ENCODE assay signal across 10 cellular contexts in genomic region chr5:131357739-131358561, GRCh38.
DNase-seq lines count a peak whose midpoint lies in the region; ATAC-seq and TF ChIP-seq lines count a peak whose summit lies in the region.
"Had no signal": no experiment of that assay in that cellular context is flagged by ENCODE, and none has a peak within 500 bp of the region (broad histone marks: within the 10 kb centered on the region; RNA-seq: fewer than 3 reads in every experiment).

No MANE protein-coding gene starts in this region.

- H3K9me3 Mint-ChIP-seq in central memory CD8-positive, alpha-beta T cell: no peaks in the 10 kb centered on the region

- 71 to 73% methylated on average over 5 of the region's 5 CpGs for WGBS in lower leg skin, 2 donors

- H3K27me3 Mint-ChIP-seq in central memory CD8-positive, alpha-beta T cell: no peaks in the 10 kb centered on the region

- peaks cover 58% of the 10 kb centered on the region for H3K4me1 Mint-ChIP-seq in central memory CD8-positive, alpha-beta T cell

- peak; percentile 60 for ATAC-seq in GM21576 (IDR thresholded peaks at IDR 0.05; ENCODE audit: unreplicated experiment)
- ATAC-seq in central memory CD8-positive, alpha-beta T cell (replicated peaks; ENCODE audit: extremely low read depth, poor library complexity, severe bottlenecking): peak; percentile 78
- ATAC-seq in GM19324 (IDR thresholded peaks at IDR 0.05; ENCODE audit: low FRiP score, unreplicated experiment): no peak

- H3K4me3 ChIP-seq in lower leg skin (ENCODE audit: low read depth, poor library complexity, severe bottlenecking) (no peak overlapping the region), SJCRH30 (no peak overlapping the region)
- H3K4me3 ChIP-seq: thoracic aorta had no signal

- H3K4me3 Mint-ChIP-seq in central memory CD8-positive, alpha-beta T cell: peak overlapping the region; percentile 28

- peaks cover 8% of the 10 kb centered on the region; the same call in 1 of the 2 replicates for H3K36me3 ChIP-seq in SJCRH30

- peaks cover 39% of the 10 kb centered on the region for H3K36me3 Mint-ChIP-seq in central memory CD8-positive, alpha-beta T cell (ENCODE audit: insufficient read depth)

- peak; percentile 53 for DNase-seq in CD1c-positive myeloid dendritic cell (ENCODE audit: extremely low spot score)
- peak; percentile 71 to 83 for DNase-seq in NOMO-1 (lab: John Stamatoyannopoulos, UW; ENCODE audit: unreplicated experiment in 2 of 2)
- DNase-seq in central memory CD8-positive, alpha-beta T cell (ENCODE audit: low spot score in 2 of 2): no peak
- DNase-seq in glomerular visceral epithelial cell (ENCODE audit: extremely low spot score): no peak
- no peak for DNase-seq in lower leg skin (ENCODE audit: low spot score in 2 of 2)
- no peak for DNase-seq in SJCRH30
- DNase-seq: effector CD8-positive, alpha-beta T cell had no signal

- no peaks in the 10 kb centered on the region for H3K27me3 ChIP-seq in SJCRH30

- H3K9me3 ChIP-seq in SJCRH30 (replicated peaks): no peaks in the 10 kb centered on the region
- H3K9me3 ChIP-seq: thoracic aorta had no signal

- TF ChIP-seq POLR2A in lower leg skin (IDR thresholded peaks at IDR 0.05): no peak

- H3K27ac Mint-ChIP-seq in central memory CD8-positive, alpha-beta T cell (ENCODE audit: low read depth): peak overlapping the region; percentile 74

- no peak overlapping the region for H3K27ac ChIP-seq in SJCRH30
- H3K27ac ChIP-seq: thoracic aorta had no signal

- intact Hi-C loops in lower leg skin (cut with DNase I; ENCODE audit: low total_unique reads): no loop called here

- no peaks in the 10 kb centered on the region for H3K4me1 ChIP-seq in SJCRH30

- TF ChIP-seq CTCF in lower leg skin (IDR thresholded peaks at IDR 0.05): no peak

Comparison
In these comparisons a context has a peak if more than half of its experiments do, and no peak if none do; other contexts are left out.
1. DNase-seq: peak in CD1c-positive myeloid dendritic cell (single experiment) and NOMO-1 (2 of 2); none in central memory CD8-positive, alpha-beta T cell (0 of 2), glomerular visceral epithelial cell (single experiment), lower leg skin (0 of 2) and SJCRH30 (0 of 2).